ENCODE assay signal across 9 cellular contexts in genomic region chr19:35247526-35248309, GRCh38. TPM values are rescaled to one million over a fixed set of nuclear protein-coding genes. Genes with fewer than 3 reads are reported as not detected.
DNase-seq lines count a peak whose midpoint lies in the region; ATAC-seq and TF ChIP-seq lines count a peak whose summit lies in the region.
"Had no signal": no experiment of that assay in that cellular context is flagged by ENCODE, and none has a peak within 500 bp of the region (broad histone marks: within the 10 kb centered on the region; RNA-seq: fewer than 3 reads in every experiment).

No MANE protein-coding gene starts in this region.

- H3K36me3 ChIP-seq in Caco-2 (ENCODE audit: control insufficient read depth, insufficient read depth, low read length), result peaks cover 5% of the 10 kb centered on the region
- no peaks in the 10 kb centered on the region for H3K36me3 ChIP-seq in Karpas-422 (ENCODE audit: insufficient read depth, low read length)
- H3K36me3 ChIP-seq in WERI-Rb-1, result peaks cover 33% of the 10 kb centered on the region
- no peaks in the 10 kb centered on the region for H3K36me3 ChIP-seq in mucosa of descending colon (ENCODE audit: low read depth)
- no peaks in the 10 kb centered on the region for H3K36me3 ChIP-seq in thoracic aorta

- H3K4me3 Mint-ChIP-seq in Caco-2 (ENCODE audit: unreplicated experiment), result peak overlapping the region; percentile 86

- DNase-seq in Caco-2, result peak; percentile 97
- no peak for DNase-seq in Karpas-422
- peak; percentile 92 for DNase-seq in WERI-Rb-1
- peak; percentile 94 for DNase-seq in ecto neural progenitor cell (ENCODE audit: low spot score)
- DNase-seq in mucosa of descending colon, result peak; percentile 92 to 94 (median 93)
- DNase-seq in thoracic aorta (ENCODE audit: low spot score), result no peak
- DNase-seq in C1 segment of cervical spinal cord (lab: John Stamatoyannopoulos, UW), result no peak

- no peak overlapping the region for H3K27ac ChIP-seq in Karpas-422 (ENCODE audit: low read length)
- H3K27ac ChIP-seq in WERI-Rb-1, result peak overlapping the region; percentile 96
- H3K27ac ChIP-seq in thoracic aorta, result peak overlapping the region; percentile 15 to 43

- H3K9ac ChIP-seq in Karpas-422 (ENCODE audit: low read length), result no peak overlapping the region

- H3K27ac Mint-ChIP-seq in Caco-2 (ENCODE audit: unreplicated experiment), result peak overlapping the region; percentile 94

- 0 out of 2 replicates have a peak, but pooled peaks cover 6% of the 10 kb centered on the region for H3K9me3 ChIP-seq in Caco-2
- H3K9me3 ChIP-seq in Karpas-422 (ENCODE audit: low read length), result no peaks in the 10 kb centered on the region
- no peaks in the 10 kb centered on the region for H3K9me3 ChIP-seq in WERI-Rb-1 (ENCODE audit: severe bottlenecking)
- no peaks in the 10 kb centered on the region for H3K9me3 ChIP-seq in mucosa of descending colon
- no peaks in the 10 kb centered on the region for H3K9me3 ChIP-seq in thoracic aorta

- H4K20me1 ChIP-seq in Karpas-422 (ENCODE audit: insufficient read depth, low read depth, low read length), result no peaks in the 10 kb centered on the region

- POLR2A ChIA-PET in Caco-2 (lab: Charles Lee), result interaction anchor here (0.5 kb wide), 2 partner anchors 156 to 216 kb away, joined by 4 read pairs; no protein-coding TSS in a partner anchor

- peaks cover 12% of the 10 kb centered on the region for H3K9me3 Mint-ChIP-seq in Caco-2 (ENCODE audit: unreplicated experiment)

- intact Hi-C loops in Caco-2 (cut with micrococcal nuclease; ENCODE audit: unreplicated experiment), result loop anchor here (2.0 to 10.0 kb wide), 3 partner anchors 17 to 183 kb away; partner anchors contain the start of genes FXYD1 and LGI4
- intact Hi-C loops in mucosa of descending colon (cut with DNase I, micrococcal nuclease), result loop anchor here in 1 of 2 donors (5.0 kb wide), 1 partner anchor 400 kb away; the partner anchor contains the start of gene COX6B1

- H3K4me1 ChIP-seq in Caco-2 (peaks cover 11% of the 10 kb centered on the region), Karpas-422 (ENCODE audit: low read length) (no peaks in the 10 kb centered on the region; the same call in 1 of the 2 replicates), mucosa of descending colon (ENCODE audit: low read depth) (peaks cover 20% of the 10 kb centered on the region), thoracic aorta (ENCODE audit: control insufficient read depth in 1 of 2, low read depth in 2 of 2) (peaks cover 0 to 6% of the 10 kb centered on the region in 2 donors)

- H3K4me1 Mint-ChIP-seq in Caco-2 (ENCODE audit: low read depth, unreplicated experiment), result peaks cover 21% of the 10 kb centered on the region

- peak in 1 of 2 experiments; percentile 90 for TF ChIP-seq CTCF in Caco-2 (IDR thresholded peaks at IDR 0.05; ENCODE audit: insufficient read depth in 1 of 2, low read depth in 1 of 2, low read length in 1 of 2, severe bottlenecking in 1 of 2, unreplicated experiment in 1 of 2)
- peak; percentile 87 for TF ChIP-seq CTCF in WERI-Rb-1 (IDR thresholded peaks at IDR 0.05; ENCODE audit: low read depth, low read length)
- peak; percentile 56 for TF ChIP-seq CTCF in mucosa of descending colon (IDR thresholded peaks at IDR 0.05)
- peak; percentile 31 for TF ChIP-seq CTCF in thoracic aorta (IDR thresholded peaks at IDR 0.05)

- no peaks in the 10 kb centered on the region for H3K27me3 Mint-ChIP-seq in Caco-2 (ENCODE audit: insufficient read depth, unreplicated experiment)

- CTCF ChIA-PET in Caco-2 (lab: Charles Lee), result interaction anchor here (0.6 kb wide), 1 partner anchor 12 kb away, joined by 4 read pairs; no protein-coding TSS in a partner anchor

- peak overlapping the region; percentile 38 for H3K4me2 ChIP-seq in Karpas-422 (ENCODE audit: low read depth, low read length, poor library complexity, severe bottlenecking)

- ATAC-seq in GM21360 (IDR thresholded peaks at IDR 0.05; ENCODE audit: unreplicated experiment) (peak; percentile 36), mucosa of descending colon (peak; percentile 80), thoracic aorta (ENCODE audit: insufficient number of reproducible peaks, low FRiP score, low read depth) (no peak)

- H2AFZ ChIP-seq in Karpas-422 (ENCODE audit: low read length), result no peak overlapping the region

- no peaks in the 10 kb centered on the region for H3K9me2 ChIP-seq in Karpas-422 (replicated peaks; ENCODE audit: insufficient read depth, low read length)

- H3K27me3 ChIP-seq in Caco-2 (replicated peaks; ENCODE audit: control insufficient read depth, insufficient read depth, low read length) (no peaks in the 10 kb centered on the region), Karpas-422 (ENCODE audit: low read length) (no peaks in the 10 kb centered on the region), WERI-Rb-1 (ENCODE audit: insufficient read depth, low read depth, severe bottlenecking) (no peaks in the 10 kb centered on the region), thoracic aorta (replicated peaks; ENCODE audit: insufficient read depth) (no peaks in the 10 kb centered on the region)

- no TSS peak for BruUV-seq in Caco-2 (replicated peaks; lab: Mats Ljungman, UMichigan)

- peaks cover 56% of the 10 kb centered on the region for H3K36me3 Mint-ChIP-seq in Caco-2 (ENCODE audit: insufficient read depth, unreplicated experiment)

- no peaks in the 10 kb centered on the region for H3K79me2 ChIP-seq in Karpas-422 (ENCODE audit: low read length)

- H3K4me3 ChIP-seq in Caco-2 (ENCODE audit: low read depth, low read length), result peak overlapping the region; percentile 91
- H3K4me3 ChIP-seq in Karpas-422 (ENCODE audit: low read length), result no peak overlapping the region
- peak overlapping the region; percentile 71 for H3K4me3 ChIP-seq in WERI-Rb-1 (ENCODE audit: low read depth, low read length)
- peak overlapping the region; percentile 77 for H3K4me3 ChIP-seq in mucosa of descending colon
- H3K4me3 ChIP-seq in thoracic aorta, result peak overlapping the region; percentile 73

RNA-seq across cellular contexts. Expression of gene LSR, which starts 1.1 kb away (rescaled TPM):
- total RNA-seq in Caco-2 (2022), result 172 and 197 TPM in 2 replicates
- total RNA-seq in Karpas-422 (2014; rRNA removed; shearing (Covaris generic); ENCODE audit: low replicate concordance), result 0.63 and 1.2 TPM in 2 replicates
- total RNA-seq in mucosa of descending colon, result 100 to 1,000 TPM; 123 to 302 (median 289) TPM
- 1 to 10 TPM; 7.6 to 9.3 TPM for total RNA-seq in thoracic aorta

RNA-seq across cellular contexts. Expression of gene FAM187B, which starts 19.2 kb away (rescaled TPM):
- total RNA-seq in Caco-2 (2022) (not detected in 2 replicates), mucosa of descending colon (not detected), thoracic aorta (not detected)
- total RNA-seq in Karpas-422 (2014; rRNA removed; shearing (Covaris generic); ENCODE audit: low replicate concordance), result not detected in 2 replicates
- total RNA-seq: myocyte had no signal

RNA-seq across cellular contexts. Expression of gene USF2, which starts 21.0 kb away (rescaled TPM):
- total RNA-seq in Caco-2 (2022) (105 and 108 TPM in 2 replicates), mucosa of descending colon (100 to 1,000 TPM in 2 of 3 donors, 10 to 100 TPM in 1; 94.5 to 131 (median 116) TPM), thoracic aorta (100 to 1,000 TPM in 1 of 2 donors, 10 to 100 TPM in 1; 90.4 to 143 TPM)
- total RNA-seq in Karpas-422 (2014; rRNA removed; shearing (Covaris generic); ENCODE audit: low replicate concordance), result 97.9 and 224 TPM in 2 replicates

RNA-seq across cellular contexts. Expression of gene HAMP, which starts 34.6 kb away (rescaled TPM):
- total RNA-seq in Caco-2 (2022), result not detected in 2 replicates
- 0.45 TPM in 1 of 2 replicates, not detected in the other for total RNA-seq in Karpas-422 (2014; rRNA removed; shearing (Covaris generic); ENCODE audit: low replicate concordance)
- not detected for total RNA-seq in mucosa of descending colon
- total RNA-seq in thoracic aorta, result under 1 TPM in 1 of 2 donors, not detected in 1; 0.28 TPM
- total RNA-seq: myocyte had no signal

RNA-seq across cellular contexts. Expression of gene MAG, which starts 44.2 kb away (rescaled TPM):
- total RNA-seq in Caco-2 (2022) (0.41 TPM in 1 of 2 replicates, not detected in the other), mucosa of descending colon (under 1 TPM in 1 of 3 donors, not detected in 2; 0.80 TPM), thoracic aorta (1 to 10 TPM in 1 of 2 donors, not detected in 1; 2.8 TPM)
- total RNA-seq in Karpas-422 (2014; rRNA removed; shearing (Covaris generic); ENCODE audit: low replicate concordance), result 0.36 TPM in 1 of 2 replicates, not detected in the other
- total RNA-seq: myocyte had no signal

Comparison
In these comparisons a context has a peak if more than half of its experiments do, and no peak if none do; other contexts are left out.
1. DNase-seq: peak in Caco-2 (2 of 2), WERI-Rb-1 (single experiment), ecto neural progenitor cell (single experiment) and mucosa of descending colon (3 of 3); none in Karpas-422 (single experiment), thoracic aorta (single experiment) and C1 segment of cervical spinal cord (0 of 14).
2. RNA of gene LSR, which starts 1.1 kb away (total RNA-seq): 123 to 302 TPM in mucosa of descending colon and 172 to 197 TPM in Caco-2; 7.6 to 9.3 TPM in thoracic aorta and 0.63 to 1.2 TPM in Karpas-422; every median in the first group is over 10 times any median in the second.